In genomic region chr20:17771206-17772004, GRCh38 we compare ENCODE assay signal across 18 cellular contexts.
A peak's percentile ranks its signal among the peaks of the same experiment; 100 is the strongest.
DNase-seq lines count a peak whose midpoint lies in the region; ATAC-seq and TF ChIP-seq lines count a peak whose summit lies in the region.
"Had no signal": no experiment of that assay in that cellular context is flagged by ENCODE, and none has a peak within 500 bp of the region (broad histone marks: within the 10 kb centered on the region; RNA-seq: fewer than 3 reads in every experiment).

No MANE protein-coding gene starts in this region.

- H3K4me2 ChIP-seq in hepatocyte (peak overlapping the region; percentile 3), smooth muscle cell (peak overlapping the region; percentile 53)
- H3K4me2 ChIP-seq: PC-9 had no signal

- WGBS in hepatocyte (ENCODE audit: low lambda C conversion rate, missing lambda C conversion rate), result 53% methylated on average over 19 of the region's 19 CpGs
- 41% methylated on average over 19 of the region's 19 CpGs for WGBS in smooth muscle cell (ENCODE audit: low lambda C conversion rate)

- no peaks in the 10 kb centered on the region for H3F3A ChIP-seq in smooth muscle cell (ENCODE audit: low read depth)

- DNase-seq in NCI-H510A treated with DMSO at 0.1 percent for 48 hours (lab: John Stamatoyannopoulos, UW) (peak; percentile 19), NCI-H510A (lab: John Stamatoyannopoulos, UW) (no peak), NCI-H69 (lab: John Stamatoyannopoulos, UW) (peak; percentile 19), hepatocyte (ENCODE audit: low spot score) (peak; percentile 23), smooth muscle cell (lab: John Stamatoyannopoulos, UW; ENCODE audit: unreplicated experiment) (no peak), NCI-H446 treated with DMSO at 0.1 percent for 48 hours (lab: John Stamatoyannopoulos, UW) (no peak), cerebellar nuclear complex (lab: John Stamatoyannopoulos, UW) (no peak)
- DNase-seq: activated effector memory CD4-positive, alpha-beta T cell treated with Interleukin-2 at 50 U/mL for 16 hours; amniotic stem cell; kidney; NCI-H524; PC-9; stimulated activated naive B cell treated with anti-CD40 and anti-IgM and Interleukin-4, amounts not matched to agents 10 μg/mL and 1 μg/mL and 100 μg/mL, for 72 hours; SW 1271 had no signal

- H3K79me2 ChIP-seq in hepatocyte (no peaks in the 10 kb centered on the region), smooth muscle cell (ENCODE audit: low read depth) (no peaks in the 10 kb centered on the region)
- H3K79me2 ChIP-seq: parathyroid adenoma had no signal

- H3K27me3 ChIP-seq in hepatocyte (no peaks in the 10 kb centered on the region), smooth muscle cell (ENCODE audit: low read depth) (no peaks in the 10 kb centered on the region)

- H3K9me2 ChIP-seq in hepatocyte (replicated peaks; ENCODE audit: insufficient read depth), result no peaks in the 10 kb centered on the region

- no peak overlapping the region for H3K9ac ChIP-seq in smooth muscle cell (ENCODE audit: low read depth)
- H3K9ac ChIP-seq: parathyroid adenoma had no signal

- ATAC-seq in HG03342 (IDR thresholded peaks at IDR 0.05; ENCODE audit: unreplicated experiment), result no peak
- ATAC-seq: HCT116; stimulated activated naive B cell treated with anti-CD40 and anti-IgM and Interleukin-4, amounts not matched to agents 10 μg/mL and 1 μg/mL and 100 μg/mL, for 72 hours had no signal

- TF ChIP-seq CTCF in hepatocyte (IDR thresholded peaks at IDR 0.05; ENCODE audit: poor library complexity), result no peak
- TF ChIP-seq CTCF in smooth muscle cell (IDR thresholded peaks at IDR 0.05; ENCODE audit: borderline replicate concordance, insufficient read depth, poor library complexity, severe bottlenecking), result no peak

- H3K9me3 ChIP-seq in hepatocyte (ENCODE audit: low read depth) (no peaks in the 10 kb centered on the region), smooth muscle cell (replicated peaks; ENCODE audit: low read depth) (no peaks in the 10 kb centered on the region)

- H3K4me3 ChIP-seq in hepatocyte (no peak overlapping the region), smooth muscle cell (no peak overlapping the region)
- H3K4me3 ChIP-seq: PC-9 had no signal

- H3K36me3 ChIP-seq in hepatocyte (replicated peaks; ENCODE audit: insufficient read depth, low read depth) (no peaks in the 10 kb centered on the region), smooth muscle cell (ENCODE audit: low read depth) (no peaks in the 10 kb centered on the region)

- peaks cover 7% of the 10 kb centered on the region for H3K4me1 ChIP-seq in hepatocyte (ENCODE audit: insufficient read depth)
- H3K4me1 ChIP-seq in smooth muscle cell (ENCODE audit: low read depth), result no peaks in the 10 kb centered on the region
- H3K4me1 ChIP-seq: parathyroid adenoma had no signal

- H2AFZ ChIP-seq in hepatocyte (no peak overlapping the region), smooth muscle cell (ENCODE audit: low read depth) (peak overlapping the region; percentile 46)
- H2AFZ ChIP-seq: parathyroid adenoma, PC-9 had no signal

- H3K27ac ChIP-seq in hepatocyte, result peak overlapping the region; percentile 43
- peak overlapping the region; percentile 1 for H3K27ac ChIP-seq in smooth muscle cell (ENCODE audit: low read depth)
- H3K27ac ChIP-seq: parathyroid adenoma, PC-9, VCaP had no signal

- H4K20me1 ChIP-seq in hepatocyte (ENCODE audit: insufficient read depth, poor library complexity, severe bottlenecking) (no peaks in the 10 kb centered on the region), smooth muscle cell (ENCODE audit: low read depth) (no peaks in the 10 kb centered on the region)

Comparison
In these comparisons a context has a peak if more than half of its experiments do, and no peak if none do; other contexts are left out.
1. DNase-seq: peak in NCI-H510A treated with DMSO at 0.1 percent for 48 hours (single experiment), NCI-H69 (single experiment) and hepatocyte (single experiment); none in NCI-H510A (single experiment), smooth muscle cell (single experiment), NCI-H446 treated with DMSO at 0.1 percent for 48 hours (single experiment) and cerebellar nuclear complex (0 of 2).